ENCODE assay signal across 23 cellular contexts in genomic region chr15:39092354-39092753, GRCh38.
"Had no signal": no experiment of that assay in that cellular context is flagged by ENCODE, and none has a peak within 500 bp of the region (broad histone marks: within the 10 kb centered on the region; RNA-seq: fewer than 3 reads in every experiment).

No MANE protein-coding gene starts in this region.

- H3K27me3 ChIP-seq: esophagus muscularis mucosa, foreskin keratinocyte, heart right ventricle, left lung had no signal

- H3K36me3 Mint-ChIP-seq: mesothelial cell of epicardium had no signal

- FAIRE-seq: colon, endothelial cell of umbilical vein, frontal cortex, islet of Langerhans, keratinocyte had no signal

- H3K36me3 ChIP-seq: esophagus muscularis mucosa, heart right ventricle, left lung, lower lobe of right lung had no signal

- H3K9me3 ChIP-seq: esophagus muscularis mucosa, left lung, lower lobe of right lung, mucosa of descending colon had no signal

- H3K4me3 Mint-ChIP-seq: mesothelial cell of epicardium had no signal

- ATAC-seq: foreskin keratinocyte, heart right ventricle, left cardiac atrium, left lung, left ventricle myocardium superior, mucosa of descending colon had no signal

- H3K27ac Mint-ChIP-seq: mesothelial cell of epicardium had no signal

- H3K9me3 Mint-ChIP-seq: mesothelial cell of epicardium had no signal

- H3K4me3 ChIP-seq: coronary artery, dorsolateral prefrontal cortex, esophagus muscularis mucosa, heart right ventricle, left lung, lower lobe of right lung, mucosa of descending colon had no signal

- H3K4me1 ChIP-seq: heart right ventricle, left lung, lower lobe of right lung had no signal

- DNase-seq: dermis blood vessel endothelial cell; dorsolateral prefrontal cortex; effector CD4-positive, alpha-beta T cell; effector memory CD4-positive, alpha-beta T cell; foreskin keratinocyte; glutamatergic neuron; head of caudate nucleus; heart right ventricle; hippocampal formation; left cardiac atrium; left lung; left ventricle myocardium superior; lower lobe of right lung; mesenchymal stem cell; mucosa of descending colon had no signal

- H3K27ac ChIP-seq: coronary artery, dorsolateral prefrontal cortex, esophagus muscularis mucosa, foreskin keratinocyte, heart right ventricle, left lung, lower lobe of right lung had no signal
